8 cellular contexts compared by ENCODE assay signal in the genomic region with DNA sequence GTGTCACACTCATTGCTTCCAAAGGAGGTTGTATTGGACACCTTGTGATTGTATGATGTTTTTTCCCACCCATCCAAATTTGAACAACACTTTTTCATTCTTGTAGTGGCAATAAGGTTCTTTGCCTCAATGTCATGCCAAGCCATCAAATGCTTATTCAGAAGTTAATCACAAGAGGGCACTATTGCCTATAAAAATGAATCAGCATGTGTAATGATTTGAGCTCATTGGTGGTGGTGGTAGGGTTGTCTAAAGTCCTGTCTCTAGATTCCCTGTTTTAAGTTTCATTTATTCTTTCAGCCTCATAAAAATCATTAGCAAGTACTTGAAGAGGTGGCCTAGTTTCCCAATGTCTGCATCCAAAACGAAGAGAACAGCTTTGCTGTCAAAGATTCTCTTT. TPM values are rescaled to one million over a fixed set of nuclear protein-coding genes. Genes with fewer than 3 reads are reported as not detected.
DNase-seq lines count a peak whose midpoint lies in the region; ATAC-seq and TF ChIP-seq lines count a peak whose summit lies in the region.

No MANE protein-coding gene starts in this region.

- H2AFZ ChIP-seq in IMR-90 (replicated peaks; ENCODE audit: low read length, poor library complexity) (no peak overlapping the region), mesenchymal stem cell (ENCODE audit: low read depth, low read length) (no peak overlapping the region)

- no peaks in the 10 kb centered on the region for H3K36me3 ChIP-seq in breast epithelium
- peaks cover 2% of the 10 kb centered on the region; the same call in 1 of the 2 replicates for H3K36me3 ChIP-seq in IMR-90 (ENCODE audit: control insufficient read depth, insufficient read depth, low read length)
- H3K36me3 ChIP-seq in mesenchymal stem cell (ENCODE audit: control insufficient read depth in 1 of 2, insufficient read depth in 2 of 2, low read depth in 1 of 2, low read length in 2 of 2): peaks cover 0 to 3% of the 10 kb centered on the region in 2 experiments

- no peak overlapping the region for H2BK20ac ChIP-seq in IMR-90 (ENCODE audit: low read depth, low read length)

- H3K14ac ChIP-seq in IMR-90 (replicated peaks; ENCODE audit: low read depth, low read length) (no peak overlapping the region), mesenchymal stem cell (ENCODE audit: low read length in 2 of 2) (no peak overlapping the region)

- H3K27ac Mint-ChIP-seq in MCF 10A (ENCODE audit: low read depth, unreplicated experiment): no peak overlapping the region
- no peak overlapping the region for H3K27ac Mint-ChIP-seq in activated naive CD8-positive, alpha-beta T cell treated with anti-CD3 and anti-CD28 coated beads, Interleukin-2, amount 50 U/mL, for 24 hours

- H3K4me3 ChIP-seq in breast epithelium: no peak overlapping the region
- no peak overlapping the region for H3K4me3 ChIP-seq in IMR-90 (ENCODE audit: insufficient read depth, low read depth, low read length)
- no peak overlapping the region for H3K4me3 ChIP-seq in mesenchymal stem cell (ENCODE audit: insufficient read depth in 1 of 2, low read depth in 1 of 2, low read length in 2 of 2)

- no peak overlapping the region for H4K5ac ChIP-seq in IMR-90 (ENCODE audit: low read depth, low read length)

- H3K18ac ChIP-seq in IMR-90 (ENCODE audit: low read depth, low read length): no peak overlapping the region
- no peak overlapping the region for H3K18ac ChIP-seq in mesenchymal stem cell (ENCODE audit: low read depth in 1 of 2, low read length in 2 of 2)

- intact Hi-C loops in MCF 10A (cut with micrococcal nuclease) (loop anchor here (2.0 to 5.0 kb wide), 3 partner anchors 685 to 933 kb away; no protein-coding TSS in a partner anchor), breast epithelium (cut with DNase I; ENCODE audit: low total_unique reads) (no loop called here), IMR-90 (cut with micrococcal nuclease) (loop anchor here (5.0 kb wide), 1 partner anchor 778 kb away; no protein-coding TSS in a partner anchor), sciatic nerve (cut with DNase I) (no loop called here)

- no peak for TF ChIP-seq POLR2A in breast epithelium (IDR thresholded peaks at IDR 0.05)
- TF ChIP-seq POLR2A in IMR-90 (IDR thresholded peaks at IDR 0.05; ENCODE audit: low read depth, low read length): no peak

- no peak overlapping the region for H3K4me3 Mint-ChIP-seq in MCF 10A (ENCODE audit: unreplicated experiment)
- no peak overlapping the region for H3K4me3 Mint-ChIP-seq in activated naive CD8-positive, alpha-beta T cell treated with anti-CD3 and anti-CD28 coated beads, Interleukin-2, amount 50 U/mL, for 24 hours

- DNase-seq in MCF 10A (ENCODE audit: unreplicated experiment) (peak; percentile 53), breast epithelium (ENCODE audit: low spot score in 2 of 2) (no peak), IMR-90 (peak; percentile 14), amniotic epithelial cell (ENCODE audit: low read depth) (peak; percentile 17), mesenchymal stem cell (peak; percentile 30), sciatic nerve (ENCODE audit: low spot score) (no peak), NCI-H1048 (lab: John Stamatoyannopoulos, UW) (no peak)
- DNase-seq in activated naive CD8-positive, alpha-beta T cell treated with anti-CD3 and anti-CD28 coated beads, Interleukin-2, amount 50 U/mL, for 24 hours: no peak

- TF ChIP-seq CTCF in MCF 10A (IDR thresholded peaks at IDR 0.05; ENCODE audit: unreplicated experiment) (peak; percentile 42), breast epithelium (IDR thresholded peaks at IDR 0.05) (peak in 1 of 3 donors; percentile 20), IMR-90 (conservative IDR thresholded peaks at IDR 0.05; ENCODE audit: low read depth, low read length) (0 out of 2 replicates have a peak, but pooled peaks have one; percentile 26)

- H3K9me3 ChIP-seq in breast epithelium (no peaks in the 10 kb centered on the region), IMR-90 (ENCODE audit: control insufficient read depth, insufficient read depth, low read length) (no peaks in the 10 kb centered on the region), mesenchymal stem cell (ENCODE audit: control insufficient read depth, low read length) (no peaks in the 10 kb centered on the region)

- no peak overlapping the region for H2AK9ac ChIP-seq in IMR-90 (replicated peaks; ENCODE audit: low read depth, low read length, poor library complexity)

- CTCF ChIA-PET in MCF 10A (lab: Yijun Ruan, JAX) (interaction anchor here (0.5 to 3.7 kb wide), 20 partner anchors 13 to 1192 kb away, joined by 3 to 47 read pairs (median 4); no protein-coding TSS in a partner anchor), IMR-90 (lab: Yijun Ruan, JAX) (interaction anchor here (1.3 kb wide), 1 partner anchor 18 kb away, joined by 3 read pairs; no protein-coding TSS in a partner anchor)

- no peaks in the 10 kb centered on the region for H3K4me1 Mint-ChIP-seq in MCF 10A (ENCODE audit: insufficient read depth, unreplicated experiment)
- no peaks in the 10 kb centered on the region for H3K4me1 Mint-ChIP-seq in activated naive CD8-positive, alpha-beta T cell treated with anti-CD3 and anti-CD28 coated beads, Interleukin-2, amount 50 U/mL, for 24 hours

- peak; percentile 28; the same call in 1 of the 2 replicates for TF ChIP-seq RAD21 in IMR-90 (IDR thresholded peaks at IDR 0.05; ENCODE audit: low read length)

- no peak overlapping the region for H2BK12ac ChIP-seq in mesenchymal stem cell (ENCODE audit: low read length in 2 of 2)

- H3K4me2 ChIP-seq in IMR-90 (ENCODE audit: low read depth, low read length) (no peak overlapping the region), mesenchymal stem cell (ENCODE audit: low read length, poor library complexity, severe bottlenecking) (no peak overlapping the region)

- H2BK120ac ChIP-seq in IMR-90 (ENCODE audit: low read depth, low read length): no peak overlapping the region
- H2BK120ac ChIP-seq in mesenchymal stem cell (ENCODE audit: low read depth, low read length): no peak overlapping the region

- no peak overlapping the region for H4K91ac ChIP-seq in IMR-90 (ENCODE audit: insufficient read depth, low read depth, low read length)
- no peak overlapping the region for H4K91ac ChIP-seq in mesenchymal stem cell (ENCODE audit: low read length)

- H3K4me1 ChIP-seq in breast epithelium (no peaks in the 10 kb centered on the region), IMR-90 (ENCODE audit: control insufficient read depth, insufficient read depth, low read length) (no peaks in the 10 kb centered on the region), mesenchymal stem cell (ENCODE audit: control insufficient read depth, insufficient read depth, low read depth, low read length) (no peaks in the 10 kb centered on the region)

- BruUV-seq in MCF 10A (replicated peaks; lab: Mats Ljungman, UMichigan) (no TSS peak), IMR-90 (replicated peaks; lab: Mats Ljungman, UMichigan) (no TSS peak)

- peaks cover 68% of the 10 kb centered on the region for H3K27me3 Mint-ChIP-seq in MCF 10A (ENCODE audit: insufficient read depth, unreplicated experiment)
- H3K27me3 Mint-ChIP-seq in activated naive CD8-positive, alpha-beta T cell treated with anti-CD3 and anti-CD28 coated beads, Interleukin-2, amount 50 U/mL, for 24 hours: no peaks in the 10 kb centered on the region

- no peak overlapping the region for H3K23ac ChIP-seq in IMR-90 (ENCODE audit: low read depth, low read length)
- H3K23ac ChIP-seq in mesenchymal stem cell (ENCODE audit: low read length in 2 of 2): no peak overlapping the region

- H2BK15ac ChIP-seq in IMR-90 (ENCODE audit: low read depth, low read length): no peak overlapping the region
- H2BK15ac ChIP-seq in mesenchymal stem cell (ENCODE audit: low read depth, poor library complexity, severe bottlenecking): no peak overlapping the region

- POLR2A ChIA-PET in MCF 10A (lab: Yijun Ruan, JAX): interaction anchor here (0.6 to 2.8 kb wide), 5 partner anchors 25 to 685 kb away, joined by 3 to 12 read pairs (median 3); no protein-coding TSS in a partner anchor
- POLR2A ChIA-PET in IMR-90 (lab: Charles Lee; ENCODE audit: unreplicated experiment): no interaction called here

- H4K20me1 ChIP-seq in IMR-90 (ENCODE audit: insufficient read depth, low read length): no peaks in the 10 kb centered on the region

- H3K36me3 Mint-ChIP-seq in MCF 10A (ENCODE audit: insufficient read depth, unreplicated experiment): peaks cover 38% of the 10 kb centered on the region
- H3K36me3 Mint-ChIP-seq in activated naive CD8-positive, alpha-beta T cell treated with anti-CD3 and anti-CD28 coated beads, Interleukin-2, amount 50 U/mL, for 24 hours (ENCODE audit: low read depth): no peaks in the 10 kb centered on the region

- ATAC-seq in IMR-90 (ENCODE audit: low read depth) (no peak), sciatic nerve (no peak)
- no peak for ATAC-seq in activated naive CD8-positive, alpha-beta T cell treated with anti-CD3 and anti-CD28 coated beads, Interleukin-2, amount 50 U/mL, for 24 hours

- H3K27ac ChIP-seq in breast epithelium (no peak overlapping the region), IMR-90 (ENCODE audit: insufficient read depth, low read length) (no peak overlapping the region), mesenchymal stem cell (ENCODE audit: low read length, poor library complexity, severe bottlenecking) (no peak overlapping the region)

- H3K4ac ChIP-seq in IMR-90 (ENCODE audit: low read depth, low read length) (no peak overlapping the region), mesenchymal stem cell (ENCODE audit: low read depth in 1 of 2, low read length in 2 of 2) (no peak overlapping the region)

- WGBS in IMR-90 (ENCODE audit: extremely low coverage in 2 of 2, insufficient read length in 1 of 2), 2 experiments: no CpG with 5 or more reads among the region's 1 CpG
- 40% methylated on average over 1 of the region's 1 CpG for WGBS in mesenchymal stem cell

- H4K8ac ChIP-seq in IMR-90 (ENCODE audit: low read depth in 2 of 2, low read length in 2 of 2): no peak overlapping the region
- H4K8ac ChIP-seq in mesenchymal stem cell (ENCODE audit: low read length): no peak overlapping the region

- no peaks in the 10 kb centered on the region for H3K9me3 Mint-ChIP-seq in MCF 10A (ENCODE audit: unreplicated experiment)
- no peaks in the 10 kb centered on the region for H3K9me3 Mint-ChIP-seq in activated naive CD8-positive, alpha-beta T cell treated with anti-CD3 and anti-CD28 coated beads, Interleukin-2, amount 50 U/mL, for 24 hours

- dilution Hi-C loops in IMR-90 (cut with HindIII; ENCODE audit: low sequenced_read_pairs, unreplicated experiment): no loop called here

- in situ Hi-C loops in IMR-90 (cut with MboI; ENCODE audit: low sequenced_read_pairs): no loop called here

- no peaks in the 10 kb centered on the region for H3K9me1 ChIP-seq in IMR-90 (ENCODE audit: insufficient read depth, low read length)

- H2BK5ac ChIP-seq in IMR-90 (ENCODE audit: low read depth, low read length, poor library complexity, severe bottlenecking) (no peak overlapping the region), mesenchymal stem cell (ENCODE audit: low read depth, low read length, poor library complexity, severe bottlenecking) (no peak overlapping the region)

- H3K79me1 ChIP-seq in IMR-90 (ENCODE audit: low read depth in 1 of 2, low read length in 2 of 2) (no peaks in the 10 kb centered on the region), mesenchymal stem cell (replicated peaks; ENCODE audit: low read length, poor library complexity, severe bottlenecking) (no peaks in the 10 kb centered on the region)

- H2AK5ac ChIP-seq in IMR-90 (ENCODE audit: low read depth, low read length) (no peak overlapping the region), mesenchymal stem cell (ENCODE audit: low read length, severe bottlenecking) (no peak overlapping the region)

- H3K27me3 ChIP-seq in breast epithelium: peaks cover 0 to 45% of the 10 kb centered on the region in 2 donors
- no peaks in the 10 kb centered on the region; the same call in 1 of the 2 replicates for H3K27me3 ChIP-seq in IMR-90 (ENCODE audit: control insufficient read depth, insufficient read depth, low read length)
- peaks cover 0 to 17% of the 10 kb centered on the region in 2 experiments for H3K27me3 ChIP-seq in mesenchymal stem cell (ENCODE audit: control insufficient read depth in 1 of 2, insufficient read depth in 1 of 2, low read length in 2 of 2)

- H3K9ac ChIP-seq in IMR-90 (ENCODE audit: low read depth, low read length) (no peak overlapping the region), mesenchymal stem cell (ENCODE audit: low read length) (no peak overlapping the region)

- H3K56ac ChIP-seq in IMR-90 (ENCODE audit: extremely low read depth, insufficient read depth, low read length): no peak overlapping the region

RNA-seq across cellular contexts. Expression of gene IRS4, which starts 37.0 kb away (rescaled TPM):
- total RNA-seq in MCF 10A (2022) (not detected in 2 replicates), breast epithelium (under 1 TPM in 1 of 3 donors, not detected in 2; 0.59 TPM), IMR-90 (2012; rRNA removed) (not detected in 2 replicates), sciatic nerve (1.2 TPM)
- 0.02 TPM in 1 of 2 replicates, not detected in the other for polyA plus RNA-seq in IMR-90 (2012; rRNA removed)
- polyA plus RNA-seq in IMR-90 (2012; cell fraction: cytosol; rRNA removed): not detected in 2 replicates
- polyA plus RNA-seq in IMR-90 (2012; cell fraction: nucleus; rRNA removed; ENCODE audit: low replicate concordance): 0.01 TPM in 1 of 2 replicates, not detected in the other
- not detected for polyA plus RNA-seq in mesenchymal stem cell (2013, experiment 1 of 2)
- polyA plus RNA-seq in mesenchymal stem cell (2013, experiment 2 of 2): not detected

Comparison
In these comparisons a context has a peak if more than half of its experiments do, and no peak if none do; other contexts are left out.
1. DNase-seq: peak in MCF 10A (single experiment), IMR-90 (single experiment), amniotic epithelial cell (single experiment) and mesenchymal stem cell (single experiment); none in breast epithelium (0 of 2), sciatic nerve (single experiment), NCI-H1048 (single experiment) and activated naive CD8-positive, alpha-beta T cell treated with anti-CD3 and anti-CD28 coated beads, Interleukin-2, amount 50 U/mL, for 24 hours (single experiment).
2. intact Hi-C loops: an anchor here in MCF 10A (2.0 to 5.0 kb wide) and IMR-90 (5.0 kb wide); none called in breast epithelium and sciatic nerve.